11 cellular contexts compared by ENCODE assay signal in the genomic region with DNA sequence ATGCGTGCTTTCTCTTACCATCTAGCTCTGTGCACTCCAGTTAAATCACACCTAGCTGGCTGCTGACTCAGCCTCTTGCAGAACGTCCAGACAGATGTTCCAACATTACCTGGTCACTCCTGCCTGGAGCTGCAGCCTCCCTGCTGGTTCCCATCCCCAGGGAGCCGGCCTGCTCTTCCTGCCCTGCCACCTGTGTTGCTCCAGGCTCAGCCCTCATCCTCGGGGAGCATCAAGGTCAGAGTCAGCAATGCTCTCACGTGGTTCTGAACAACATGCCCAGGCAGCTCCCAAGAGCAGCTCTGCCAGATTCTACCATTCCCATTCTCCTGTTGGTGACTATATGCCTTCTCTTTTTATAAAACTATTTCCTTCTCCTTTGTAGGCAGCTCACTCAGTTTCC.
A peak's percentile ranks its signal among the peaks of the same experiment; 100 is the strongest.
DNase-seq lines count a peak whose midpoint lies in the region; ATAC-seq and TF ChIP-seq lines count a peak whose summit lies in the region.
"Had no signal": no experiment of that assay in that cellular context is flagged by ENCODE, and none has a peak within 500 bp of the region (broad histone marks: within the 10 kb centered on the region; RNA-seq: fewer than 3 reads in every experiment).

No MANE protein-coding gene starts in this region.

- no peak overlapping the region for H3K4me3 ChIP-seq in right atrium auricular region
- H3K4me3 ChIP-seq in ovary = no peak overlapping the region
- no peak overlapping the region for H3K4me3 ChIP-seq in CD8-positive, alpha-beta T cell (ENCODE audit: low read depth, low read length)
- no peak overlapping the region for H3K4me3 ChIP-seq in sigmoid colon

- intact Hi-C loops in ovary (cut with DNase I) (no loop called here), sigmoid colon (cut with DNase I) (no loop called here)
- intact Hi-C loops in CD8-positive, alpha-beta T cell (cut with DNase I, micrococcal nuclease) = no loop called here

- H3K27me3 Mint-ChIP-seq in type B pancreatic cell = no peaks in the 10 kb centered on the region
- H3K27me3 Mint-ChIP-seq in CD8-positive, alpha-beta T cell (ENCODE audit: low read depth) = no peaks in the 10 kb centered on the region

- peak overlapping the region; percentile 73 for H3K27ac Mint-ChIP-seq in type B pancreatic cell
- no peak overlapping the region for H3K27ac Mint-ChIP-seq in CD8-positive, alpha-beta T cell

- DNase-seq in SIG-M5 treated with dmso at 0.1 percent for 504 hours (lab: John Stamatoyannopoulos, UW; ENCODE audit: unreplicated experiment) = peak; percentile 15
- no peak for DNase-seq in SIG-M5 (lab: John Stamatoyannopoulos, UW)
- DNase-seq in NCI-H69 (lab: John Stamatoyannopoulos, UW) = peak; percentile 99
- DNase-seq in right atrium auricular region (ENCODE audit: low spot score) = no peak
- DNase-seq in type B pancreatic cell (ENCODE audit: extremely low spot score, unreplicated experiment) = no peak
- no peak for DNase-seq in ovary
- no peak for DNase-seq in CD8-positive, alpha-beta T cell
- DNase-seq in sigmoid colon = no peak
- DNase-seq: activated T-cell treated with anti-CD3 and anti-CD28 coated beads, Interleukin-2, amount 50 U/mL, for 1 hour; NCI-H446 had no signal

- TF ChIP-seq EP300 in ovary (IDR thresholded peaks at IDR 0.05) = no peak
- TF ChIP-seq EP300 in sigmoid colon (IDR thresholded peaks at IDR 0.05) = no peak

- TF ChIP-seq POLR2A in ovary (IDR thresholded peaks at IDR 0.05) (no peak), sigmoid colon (IDR thresholded peaks at IDR 0.05) (no peak)

- H3K4me1 ChIP-seq in right atrium auricular region (peaks cover 0 to 18% of the 10 kb centered on the region in 2 donors), ovary (ENCODE audit: insufficient read depth) (peaks cover 21% of the 10 kb centered on the region), sigmoid colon (no peaks in the 10 kb centered on the region)
- no peaks in the 10 kb centered on the region for H3K4me1 ChIP-seq in CD8-positive, alpha-beta T cell (ENCODE audit: insufficient read depth, low read length)

- H3K27me3 ChIP-seq in right atrium auricular region = no peaks in the 10 kb centered on the region
- H3K27me3 ChIP-seq in ovary = no peaks in the 10 kb centered on the region
- H3K27me3 ChIP-seq in CD8-positive, alpha-beta T cell (ENCODE audit: insufficient read depth, low read length) = no peaks in the 10 kb centered on the region
- no peaks in the 10 kb centered on the region for H3K27me3 ChIP-seq in sigmoid colon

- H3K9me3 Mint-ChIP-seq in type B pancreatic cell = no peaks in the 10 kb centered on the region
- no peaks in the 10 kb centered on the region for H3K9me3 Mint-ChIP-seq in CD8-positive, alpha-beta T cell

- H3K4me3 Mint-ChIP-seq in type B pancreatic cell = peak overlapping the region; percentile 24
- no peak overlapping the region for H3K4me3 Mint-ChIP-seq in CD8-positive, alpha-beta T cell

- no peaks in the 10 kb centered on the region for H3K36me3 ChIP-seq in right atrium auricular region
- H3K36me3 ChIP-seq in ovary = no peaks in the 10 kb centered on the region
- H3K36me3 ChIP-seq in CD8-positive, alpha-beta T cell (ENCODE audit: insufficient read depth, low read length) = no peaks in the 10 kb centered on the region
- no peaks in the 10 kb centered on the region for H3K36me3 ChIP-seq in sigmoid colon

- CTCF ChIA-PET in CD8-positive, alpha-beta T cell (lab: Charles Lee) = interaction anchor here (1.0 kb wide), 1 partner anchor 10 kb away, joined by 3 read pairs; no protein-coding TSS in a partner anchor

- H3K4me1 Mint-ChIP-seq in type B pancreatic cell (ENCODE audit: unreplicated experiment) = peaks cover 10% of the 10 kb centered on the region
- peaks cover 5% of the 10 kb centered on the region for H3K4me1 Mint-ChIP-seq in CD8-positive, alpha-beta T cell (ENCODE audit: low read depth)

- H3K9me3 ChIP-seq in right atrium auricular region = no peaks in the 10 kb centered on the region
- H3K9me3 ChIP-seq in ovary = no peaks in the 10 kb centered on the region
- no peaks in the 10 kb centered on the region for H3K9me3 ChIP-seq in CD8-positive, alpha-beta T cell (ENCODE audit: low read length)
- H3K9me3 ChIP-seq in sigmoid colon = no peaks in the 10 kb centered on the region

- WGBS in ovary, 3 donors = 49 to 57% (median 57%) methylated on average over 5 of the region's 5 CpGs
- 28 to 61% methylated on average over 5 of the region's 5 CpGs for WGBS in sigmoid colon, 2 donors

- no peak for ATAC-seq in CD8-positive, alpha-beta T cell

- no peak for TF ChIP-seq CTCF in right atrium auricular region (IDR thresholded peaks at IDR 0.05)
- TF ChIP-seq CTCF in type B pancreatic cell (conservative IDR thresholded peaks at IDR 0.05) = no peak
- no peak for TF ChIP-seq CTCF in ovary (IDR thresholded peaks at IDR 0.05)
- no peak for TF ChIP-seq CTCF in CD8-positive, alpha-beta T cell (IDR thresholded peaks at IDR 0.05)
- TF ChIP-seq CTCF in sigmoid colon (IDR thresholded peaks at IDR 0.05) = no peak

- H3K27ac ChIP-seq in right atrium auricular region (peak overlapping the region; percentile 83 to 88), ovary (no peak overlapping the region), sigmoid colon (no peak overlapping the region)
- H3K27ac ChIP-seq in CD8-positive, alpha-beta T cell (ENCODE audit: low read depth, low read length) = no peak overlapping the region
- H3K27ac ChIP-seq: HL-60 had no signal

- no peaks in the 10 kb centered on the region for H3K36me3 Mint-ChIP-seq in type B pancreatic cell
- no peaks in the 10 kb centered on the region for H3K36me3 Mint-ChIP-seq in CD8-positive, alpha-beta T cell

- POLR2A ChIA-PET in CD8-positive, alpha-beta T cell (lab: Charles Lee) = no interaction called here

Comparison
In these comparisons a context has a peak if more than half of its experiments do, and no peak if none do; other contexts are left out.
1. DNase-seq: peak in SIG-M5 treated with dmso at 0.1 percent for 504 hours (single experiment) and NCI-H69 (single experiment); none in SIG-M5 (single experiment), right atrium auricular region (single experiment), type B pancreatic cell (single experiment), ovary (0 of 5), CD8-positive, alpha-beta T cell (0 of 7) and sigmoid colon (single experiment).
2. H3K27ac ChIP-seq: peak in right atrium auricular region (2 of 2); none in ovary (0 of 2), CD8-positive, alpha-beta T cell (single experiment) and sigmoid colon (0 of 4).